ENCODE assay signal across 1 cellular context in genomic region chr2:213284105-213285090, GRCh38.
A peak's percentile ranks its signal among the peaks of the same experiment; 100 is the strongest.
TF ChIP-seq lines count a peak whose summit lies in the region.

TSS of gene SPAG16 (plus strand) at chr2:213284464.

TF ChIP-seq in HepG2, 621 proteins besides CTCF, POLR2A, EP300 and RAD21 (continued from another document and continues in another):
- peak; percentile 83 for TF ChIP-seq POLR2G (IDR thresholded peaks at IDR 0.05; ENCODE audit: low read depth, low read length)
- peak; percentile 91; the same call in 1 of the 2 replicates for TF ChIP-seq RELA (CRISPR knock-in tag; IDR thresholded peaks at IDR 0.05)
- TF ChIP-seq SAFB2 (CRISPR knock-in tag; IDR thresholded peaks at IDR 0.05; ENCODE audit: borderline replicate concordance, low read depth), result peak; percentile 66
- TF ChIP-seq DNMT1 (CRISPR knock-in tag; IDR thresholded peaks at IDR 0.05), result peak; percentile 97
- TF ChIP-seq DPF2 (CRISPR knock-in tag; IDR thresholded peaks at IDR 0.05; ENCODE audit: borderline replicate concordance, low read depth), result 0 out of 2 replicates have a peak, but pooled peaks have one; percentile 22
- peak; percentile 93 for TF ChIP-seq MXD3 (CRISPR knock-in tag; IDR thresholded peaks at IDR 0.05)
- no peak for TF ChIP-seq SOX6 (IDR thresholded peaks at IDR 0.05)
- TF ChIP-seq SOX6 (CRISPR knock-in tag; IDR thresholded peaks at IDR 0.05), result peak; percentile 87
- TF ChIP-seq TOPORS (CRISPR knock-in tag; IDR thresholded peaks at IDR 0.05), result peak; percentile 85; the same call in 1 of the 2 replicates
- TF ChIP-seq PITX1 (CRISPR knock-in tag; IDR thresholded peaks at IDR 0.05), result peak; percentile 82
- TF ChIP-seq KAT2B (IDR thresholded peaks at IDR 0.05; ENCODE audit: borderline replicate concordance, low read depth, low read length), result no peak
- TF ChIP-seq ZNF264 (CRISPR knock-in tag; IDR thresholded peaks at IDR 0.05), result 0 out of 2 replicates have a peak, but pooled peaks have one; percentile 72
- TF ChIP-seq ZNF710 (CRISPR knock-in tag; IDR thresholded peaks at IDR 0.05; ENCODE audit: borderline replicate concordance), result peak; percentile 56; the same call in 1 of the 2 replicates
- peak; percentile 97 for TF ChIP-seq PATZ1 (CRISPR knock-in tag; IDR thresholded peaks at IDR 0.05)
- TF ChIP-seq, protein P1, sequence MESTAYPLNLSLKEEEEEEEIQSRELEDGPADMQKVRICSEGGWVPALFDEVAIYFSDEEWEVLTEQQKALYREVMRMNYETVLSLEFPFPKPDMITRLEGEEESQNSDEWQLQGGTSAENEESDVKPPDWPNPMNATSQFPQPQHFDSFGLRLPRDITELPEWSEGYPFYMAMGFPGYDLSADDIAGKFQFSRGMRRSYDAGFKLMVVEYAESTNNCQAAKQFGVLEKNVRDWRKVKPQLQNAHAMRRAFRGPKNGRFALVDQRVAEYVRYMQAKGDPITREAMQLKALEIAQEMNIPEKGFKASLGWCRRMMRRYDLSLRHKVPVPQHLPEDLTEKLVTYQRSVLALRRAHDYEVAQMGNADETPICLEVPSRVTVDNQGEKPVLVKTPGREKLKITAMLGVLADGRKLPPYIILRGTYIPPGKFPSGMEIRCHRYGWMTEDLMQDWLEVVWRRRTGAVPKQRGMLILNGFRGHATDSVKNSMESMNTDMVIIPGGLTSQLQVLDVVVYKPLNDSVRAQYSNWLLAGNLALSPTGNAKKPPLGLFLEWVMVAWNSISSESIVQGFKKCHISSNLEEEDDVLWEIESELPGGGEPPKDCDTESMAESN (CRISPR knock-in tag; conservative IDR thresholded peaks at IDR 0.05), result peak; percentile 84
- peak; percentile 53; the same call in 1 of the 2 replicates for TF ChIP-seq ZNF12 (CRISPR knock-in tag; IDR thresholded peaks at IDR 0.05)
- TF ChIP-seq ELF3 (CRISPR knock-in tag; IDR thresholded peaks at IDR 0.05), result peak; percentile 76; the same call in 1 of the 2 replicates
- TF ChIP-seq ZNF605 (CRISPR knock-in tag; IDR thresholded peaks at IDR 0.05), result peak; percentile 96
- TF ChIP-seq ZBTB49 (CRISPR knock-in tag; IDR thresholded peaks at IDR 0.05; ENCODE audit: borderline replicate concordance), result peak; percentile 92; the same call in 1 of the 2 replicates
- peak; percentile 92 for TF ChIP-seq ZNF883 (CRISPR knock-in tag; IDR thresholded peaks at IDR 0.05; ENCODE audit: not compliant biosample characterization)
- TF ChIP-seq SP4 (CRISPR knock-in tag; IDR thresholded peaks at IDR 0.05), result peak; percentile 84
- peak; percentile 72; the same call in 1 of the 2 replicates for TF ChIP-seq SSRP1 (CRISPR knock-in tag; IDR thresholded peaks at IDR 0.05)
- TF ChIP-seq RORA (CRISPR knock-in tag; IDR thresholded peaks at IDR 0.05), result no peak
- TF ChIP-seq ZNF850 (CRISPR knock-in tag; conservative IDR thresholded peaks at IDR 0.05), result no peak
- peak; percentile 68 for TF ChIP-seq HCFC1 (IDR thresholded peaks at IDR 0.05; ENCODE audit: low read depth, low read length)
- TF ChIP-seq TARDBP (CRISPR knock-in tag; IDR thresholded peaks at IDR 0.05), result peak; percentile 95
- TF ChIP-seq CAMTA2 (CRISPR knock-in tag; IDR thresholded peaks at IDR 0.05; ENCODE audit: borderline replicate concordance), result peak; percentile 89; the same call in 1 of the 2 replicates
- peak; percentile 79; the same call in 1 of the 2 replicates for TF ChIP-seq NAIF1 (CRISPR knock-in tag; IDR thresholded peaks at IDR 0.05; ENCODE audit: borderline replicate concordance)
- peak; percentile 99 for TF ChIP-seq ZFX (CRISPR knock-in tag; IDR thresholded peaks at IDR 0.05; ENCODE audit: low read depth)
- TF ChIP-seq, protein P2, sequence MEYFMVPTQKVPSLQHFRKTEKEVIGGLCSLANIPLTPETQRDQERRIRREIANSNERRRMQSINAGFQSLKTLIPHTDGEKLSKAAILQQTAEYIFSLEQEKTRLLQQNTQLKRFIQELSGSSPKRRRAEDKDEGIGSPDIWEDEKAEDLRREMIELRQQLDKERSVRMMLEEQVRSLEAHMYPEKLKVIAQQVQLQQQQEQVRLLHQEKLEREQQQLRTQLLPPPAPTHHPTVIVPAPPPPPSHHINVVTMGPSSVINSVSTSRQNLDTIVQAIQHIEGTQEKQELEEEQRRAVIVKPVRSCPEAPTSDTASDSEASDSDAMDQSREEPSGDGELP (IDR thresholded peaks at IDR 0.05; ENCODE audit: borderline replicate concordance, low read depth), result peak; percentile 75; the same call in 1 of the 2 replicates
- TF ChIP-seq IKZF4 (CRISPR knock-in tag; IDR thresholded peaks at IDR 0.05; ENCODE audit: borderline replicate concordance, low read depth, not compliant biosample characterization), result no peak
- no peak; the same call in 1 of the 2 replicates for TF ChIP-seq STAT5B (CRISPR knock-in tag; IDR thresholded peaks at IDR 0.05)
- no peak for TF ChIP-seq ZNF589 (CRISPR knock-in tag; conservative IDR thresholded peaks at IDR 0.05)
- TF ChIP-seq ZBTB2 (CRISPR knock-in tag; IDR thresholded peaks at IDR 0.05; ENCODE audit: low read depth), result peak; percentile 88
- TF ChIP-seq NFKBIZ (CRISPR knock-in tag; IDR thresholded peaks at IDR 0.05), result peak; percentile 63; the same call in 1 of the 2 replicates
- TF ChIP-seq ZBTB34 (CRISPR knock-in tag; IDR thresholded peaks at IDR 0.05), result 0 out of 2 replicates have a peak, but pooled peaks have one; percentile 26
- no peak for TF ChIP-seq DDIT3 (CRISPR knock-in tag; IDR thresholded peaks at IDR 0.05)
- TF ChIP-seq CREBL2 (CRISPR knock-in tag; IDR thresholded peaks at IDR 0.05; ENCODE audit: borderline replicate concordance), result no peak
- TF ChIP-seq ZFP36L1 (CRISPR knock-in tag; IDR thresholded peaks at IDR 0.05), result 0 out of 2 replicates have a peak, but pooled peaks have one; percentile 69
- TF ChIP-seq ZNF296 (CRISPR knock-in tag; conservative IDR thresholded peaks at IDR 0.05), result no peak
- peak; percentile 80 for TF ChIP-seq RXRB (CRISPR knock-in tag; IDR thresholded peaks at IDR 0.05; ENCODE audit: borderline replicate concordance)
- no peak for TF ChIP-seq ZNF703 (CRISPR knock-in tag; IDR thresholded peaks at IDR 0.05; ENCODE audit: borderline replicate concordance)
- no peak for TF ChIP-seq SMARCC2 (IDR thresholded peaks at IDR 0.05)
- peak; percentile 88; the same call in 1 of the 2 replicates for TF ChIP-seq RFXANK (CRISPR knock-in tag; IDR thresholded peaks at IDR 0.05)
- peak; percentile 88; the same call in 1 of the 2 replicates for TF ChIP-seq ATAD3A (CRISPR knock-in tag; IDR thresholded peaks at IDR 0.05)
- no peak for TF ChIP-seq NFRKB (IDR thresholded peaks at IDR 0.05)
- TF ChIP-seq NCOA2 (CRISPR knock-in tag; IDR thresholded peaks at IDR 0.05), result peak; percentile 71
- 0 out of 2 replicates have a peak, but pooled peaks have one; percentile 20 for TF ChIP-seq ZSCAN25 (CRISPR knock-in tag; IDR thresholded peaks at IDR 0.05)
- TF ChIP-seq SAP130 (CRISPR knock-in tag; IDR thresholded peaks at IDR 0.05; ENCODE audit: low read depth), result peak; percentile 99
- no peak for TF ChIP-seq ZNF75D (CRISPR knock-in tag; IDR thresholded peaks at IDR 0.05; ENCODE audit: borderline replicate concordance)
- no peak for TF ChIP-seq HHEX (CRISPR knock-in tag; IDR thresholded peaks at IDR 0.05)
- no peak for TF ChIP-seq ARID3A (IDR thresholded peaks at IDR 0.05; ENCODE audit: low read depth, low read length)
- peak; percentile 86; the same call in 1 of the 2 replicates for TF ChIP-seq BORCS8-MEF2B (CRISPR knock-in tag; IDR thresholded peaks at IDR 0.05)
- TF ChIP-seq, protein P3, sequence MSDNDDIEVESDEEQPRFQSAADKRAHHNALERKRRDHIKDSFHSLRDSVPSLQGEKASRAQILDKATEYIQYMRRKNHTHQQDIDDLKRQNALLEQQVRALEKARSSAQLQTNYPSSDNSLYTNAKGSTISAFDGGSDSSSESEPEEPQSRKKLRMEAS (IDR thresholded peaks at IDR 0.05), result peak; percentile 89
- peak; percentile 86 for TF ChIP-seq ZNF335 (CRISPR knock-in tag; IDR thresholded peaks at IDR 0.05)
